Comparison of ENCODE assay signal across 8 cellular contexts in the genomic region with DNA sequence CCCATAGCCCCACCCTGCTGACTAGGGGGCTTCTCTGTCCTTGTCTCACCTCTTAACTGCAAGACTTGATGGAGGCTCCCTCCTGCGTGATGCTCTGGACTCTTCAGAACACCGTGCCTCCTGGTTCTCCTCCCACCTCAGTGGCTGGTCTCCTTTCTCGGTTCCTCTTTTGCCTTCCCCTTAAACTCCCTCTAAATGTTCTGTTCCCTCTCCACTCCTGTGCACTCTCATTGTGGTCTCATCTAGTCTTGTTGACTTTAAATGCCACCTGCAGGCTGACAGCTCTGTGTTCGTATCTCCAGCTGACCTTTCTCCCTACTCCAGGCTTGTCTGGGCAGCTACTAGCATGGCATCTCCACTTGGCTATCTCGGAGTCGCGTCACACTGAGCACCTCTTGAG. TPM values are rescaled to one million over a fixed set of nuclear protein-coding genes. Genes with fewer than 3 reads are reported as not detected.
A peak's percentile ranks its signal among the peaks of the same experiment; 100 is the strongest.
DNase-seq lines count a peak whose midpoint lies in the region; ATAC-seq and TF ChIP-seq lines count a peak whose summit lies in the region.

No MANE protein-coding gene starts in this region.

- TF ChIP-seq CTCF in GM12874 (IDR thresholded peaks at IDR 0.05; ENCODE audit: insufficient read depth, low read depth, low read length) = 0 out of 2 replicates have a peak, but pooled peaks have one; percentile 6
- no peak for TF ChIP-seq CTCF in brain (conservative IDR thresholded peaks at IDR 0.05)

- H3K27me3 Mint-ChIP-seq in brain = no peaks in the 10 kb centered on the region

- peaks cover 87% of the 10 kb centered on the region for H3K36me3 Mint-ChIP-seq in brain

- H3K9me3 Mint-ChIP-seq in brain = no peaks in the 10 kb centered on the region

- ATAC-seq in GM19452 (IDR thresholded peaks at IDR 0.05; ENCODE audit: unreplicated experiment) (peak; percentile 80), HG03196 (IDR thresholded peaks at IDR 0.05; ENCODE audit: unreplicated experiment) (peak; percentile 91), HG02678 (IDR thresholded peaks at IDR 0.05; ENCODE audit: unreplicated experiment) (no peak)

- DNase-seq in effector CD4-positive, alpha-beta T cell = no peak
- no peak for DNase-seq in AG08395 (ENCODE audit: low spot score)
- DNase-seq in hypothalamus (lab: John Stamatoyannopoulos, UW) = no peak

- peak overlapping the region in 3 of 5 experiments; percentile 39 to 75 (median 40) for H3K27ac Mint-ChIP-seq in brain

- H3K4me3 Mint-ChIP-seq in brain = no peak overlapping the region

- H3K4me1 Mint-ChIP-seq in brain = no peaks in the 10 kb centered on the region

RNA-seq across cellular contexts. Expression of a gene that starts 28.3 kb away (rescaled TPM):
- polyA plus RNA-seq in brain (ENCODE audit: insufficient read depth, low read depth, low replicate concordance) = 625 TPM
